Comparison of ENCODE assay signal across 17 cellular contexts in genomic region chr5:72464071-72464470, GRCh38. TPM values are rescaled to one million over a fixed set of nuclear protein-coding genes. Genes with fewer than 3 reads are reported as not detected.
DNase-seq lines count a peak whose midpoint lies in the region; ATAC-seq and TF ChIP-seq lines count a peak whose summit lies in the region.
"Had no signal": no experiment of that assay in that cellular context is flagged by ENCODE, and none has a peak within 500 bp of the region (broad histone marks: within the 10 kb centered on the region; RNA-seq: fewer than 3 reads in every experiment).

No MANE protein-coding gene starts in this region.

- DNase-seq in Right ventricle myocardium superior (no peak), cardiac septum (ENCODE audit: low spot score) (no peak), fibroblast of pulmonary artery (ENCODE audit: low read depth) (peak; percentile 53), gastrocnemius medialis (no peak), NOMO-1 treated with DMSO at 0.1 percent for 48 hours (lab: John Stamatoyannopoulos, UW; ENCODE audit: unreplicated experiment) (no peak), osteocyte (ENCODE audit: extremely low spot score, unreplicated experiment) (no peak), glomerular visceral epithelial cell (ENCODE audit: extremely low spot score) (no peak)
- DNase-seq: 8988T; CD8-positive, alpha-beta T cell; MG63; NCI-H1092; NCI-H2081 treated with DMSO at 0.1 percent for 48 hours; NCI-H510A treated with DMSO at 0.1 percent for 48 hours; NCI-H82 had no signal

- H3K4me1 Mint-ChIP-seq in osteocyte (ENCODE audit: unreplicated experiment) = peaks cover 43% of the 10 kb centered on the region

- intact Hi-C loops in Right ventricle myocardium superior (cut with DNase I) (loop anchor here (10.0 kb wide), 1 partner anchor 51 kb away; no protein-coding TSS in a partner anchor), cardiac septum (cut with DNase I) (no loop called here), gastrocnemius medialis (cut with DNase I; ENCODE audit: low total_unique reads) (no loop called here)

- no peak overlapping the region for H3K4me3 Mint-ChIP-seq in osteocyte (ENCODE audit: unreplicated experiment)
- H3K4me3 Mint-ChIP-seq: CD8-positive, alpha-beta T cell had no signal

- no peaks in the 10 kb centered on the region for H3K9me3 ChIP-seq in gastrocnemius medialis
- H3K9me3 ChIP-seq: MG63 had no signal

- no peaks in the 10 kb centered on the region for H3K27me3 ChIP-seq in gastrocnemius medialis
- H3K27me3 ChIP-seq: MG63 had no signal

- ATAC-seq in Right ventricle myocardium superior (ENCODE audit: poor library complexity) = peak; percentile 45
- ATAC-seq in gastrocnemius medialis = peak in 1 of 2 donors; percentile 21
- ATAC-seq in GM21526 (IDR thresholded peaks at IDR 0.05; ENCODE audit: low FRiP score, unreplicated experiment) = no peak
- ATAC-seq: CD8-positive, alpha-beta T cell had no signal

- H3K27ac ChIP-seq in gastrocnemius medialis = peak overlapping the region; percentile 69 to 79 (median 74)

- H3K4me3 ChIP-seq in fibroblast of pulmonary artery (replicated peaks; ENCODE audit: low read depth, low read length) (no peak overlapping the region), gastrocnemius medialis (no peak overlapping the region)
- H3K4me3 ChIP-seq: MG63 had no signal

- peaks cover 53 to 60% of the 10 kb centered on the region in 2 donors for H3K4me1 ChIP-seq in gastrocnemius medialis

- no peak for TF ChIP-seq POLR2A in gastrocnemius medialis (IDR thresholded peaks at IDR 0.05)

- no peaks in the 10 kb centered on the region for H3K27me3 Mint-ChIP-seq in osteocyte (ENCODE audit: unreplicated experiment)

- in situ Hi-C loops in gastrocnemius medialis (cut with MboI; ENCODE audit: low sequenced_read_pairs in 4 of 4) = no loop called here

- H3K9me3 Mint-ChIP-seq in osteocyte (ENCODE audit: unreplicated experiment) = no peaks in the 10 kb centered on the region
- H3K9me3 Mint-ChIP-seq: CD8-positive, alpha-beta T cell had no signal

- H3K36me3 Mint-ChIP-seq in osteocyte (ENCODE audit: unreplicated experiment) = no peaks in the 10 kb centered on the region
- H3K36me3 Mint-ChIP-seq: CD8-positive, alpha-beta T cell had no signal

- no peak overlapping the region for H3K27ac Mint-ChIP-seq in osteocyte (ENCODE audit: unreplicated experiment)
- H3K27ac Mint-ChIP-seq: CD8-positive, alpha-beta T cell had no signal

- no peaks in the 10 kb centered on the region for H3K36me3 ChIP-seq in gastrocnemius medialis
- H3K36me3 ChIP-seq: MG63 had no signal

- TF ChIP-seq CTCF in fibroblast of pulmonary artery (IDR thresholded peaks at IDR 0.05; ENCODE audit: low read length, missing control alignments) = no peak
- no peak for TF ChIP-seq CTCF in gastrocnemius medialis (IDR thresholded peaks at IDR 0.05 in 4 of 5, conservative IDR thresholded peaks at IDR 0.05 in 1 of 5)
- TF ChIP-seq CTCF in osteocyte (IDR thresholded peaks at IDR 0.05) = no peak

RNA-seq across cellular contexts. Expression of gene ZNF366, which starts 43.1 kb away (rescaled TPM):
- 8.0 TPM for total RNA-seq in Right ventricle myocardium superior
- 3.7 TPM for total RNA-seq in cardiac septum
- total RNA-seq in gastrocnemius medialis = 1 to 10 TPM; 2.0 to 5.8 (median 3.0) TPM
- not detected in 2 replicates for total RNA-seq in osteocyte
- total RNA-seq: CD8-positive, alpha-beta T cell; H7; HT-29 had no signal
